Comparison of ENCODE assay signal across 21 cellular contexts in genomic region chr11:57868491-57868890, GRCh38.
"Had no signal": no experiment of that assay in that cellular context is flagged by ENCODE, and none has a peak within 500 bp of the region (broad histone marks: within the 10 kb centered on the region; RNA-seq: fewer than 3 reads in every experiment).

No MANE protein-coding gene starts in this region.

- H3K27ac ChIP-seq: epithelial cell of prostate, esophagus squamous epithelium, ovary, right lobe of liver, testis, transverse colon had no signal

- H3K4me3 ChIP-seq: esophagus squamous epithelium, ovary, right lobe of liver, testis, transverse colon had no signal

- H3K36me3 ChIP-seq: esophagus squamous epithelium, ovary, right lobe of liver, transverse colon had no signal

- H3K9me3 ChIP-seq: esophagus squamous epithelium, ovary, right lobe of liver, testis, transverse colon had no signal

- H3K4me1 ChIP-seq: esophagus squamous epithelium, right lobe of liver, testis, transverse colon had no signal

- DNase-seq: activated CD4-positive, alpha-beta T cell treated with anti-CD3 and anti-CD28 coated beads for 36 hours; activated CD4-positive, CD25-positive, alpha-beta regulatory T cell; activated CD8-positive, alpha-beta memory T cell treated with anti-CD3 and anti-CD28 coated beads, Interleukin-2, amount 10 ng/mL, durations not matched to agents 7 days and 5 days; activated CD8-positive, alpha-beta T cell treated with anti-CD3 and anti-CD28 coated beads, Interleukin-2, amount 10 ng/mL, durations not matched to agents 7 days and 5 days; activated T-cell treated with anti-CD3 and anti-CD28 coated beads, Interleukin-2, amount 50 U/mL, for 48 hours; anterior cingulate cortex; dermis blood vessel endothelial cell; effector CD4-positive, alpha-beta T cell; esophagus squamous epithelium; foreskin melanocyte; left cardiac atrium; midbrain; naive thymus-derived CD4-positive, alpha-beta T cell; ovary; right lobe of liver; stimulated activated CD4-positive, alpha-beta T cell treated with anti-CD3 and anti-CD28 coated beads, Interleukin-2, amount 100 ng/mL, for 48 hours; stimulated activated naive CD4-positive, alpha-beta T cell treated with Interleukin-2 at 50 U/mL for 16 hours; T-helper 1 cell; testis; transverse colon had no signal

- H3K27me3 ChIP-seq: esophagus squamous epithelium, ovary, right lobe of liver, testis, transverse colon had no signal
